Comparison of ENCODE assay signal across 11 cellular contexts in the genomic region with DNA sequence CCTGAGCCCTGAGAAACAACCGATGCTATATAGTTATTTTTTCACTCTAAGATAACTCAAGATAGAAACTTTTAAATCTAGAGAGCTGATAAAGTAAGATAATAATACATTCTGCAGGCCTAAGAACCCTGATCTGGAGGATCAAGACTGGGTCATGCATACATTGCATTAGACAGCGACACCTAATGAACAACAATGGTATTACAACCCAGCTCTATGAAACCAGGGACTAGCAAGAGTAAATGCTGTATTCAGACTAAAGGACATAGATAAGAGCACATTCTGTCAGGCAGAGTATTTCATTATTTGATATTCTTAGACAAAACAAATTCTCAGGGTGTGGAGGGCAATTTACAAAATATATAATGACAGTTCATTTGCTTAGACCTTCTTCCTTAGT.
DNase-seq lines count a peak whose midpoint lies in the region; ATAC-seq, FAIRE-seq and TF ChIP-seq lines count a peak whose summit lies in the region.
"Had no signal": no experiment of that assay in that cellular context is flagged by ENCODE, and none has a peak within 500 bp of the region (broad histone marks: within the 10 kb centered on the region; RNA-seq: fewer than 3 reads in every experiment).

No MANE protein-coding gene starts in this region.

- H3K4me2 ChIP-seq in HepG2 (ENCODE audit: low read depth, low read length): no peak overlapping the region

- H3K4me3 ChIP-seq in AG10803 (ENCODE audit: low read length) (no peak overlapping the region), HEK293 (ENCODE audit: low read depth, low read length) (no peak overlapping the region), WI38 (ENCODE audit: low read depth, low read length) (no peak overlapping the region), HepG2 (replicated peaks in 1 of 3; ENCODE audit: insufficient read depth in 1 of 3, low read depth in 2 of 3, low read length in 3 of 3) (no peak overlapping the region), testis (no peak overlapping the region)

- intact Hi-C loops in HepG2 (cut with micrococcal nuclease; ENCODE audit: unreplicated experiment) (no loop called here), testis (cut with DNase I; ENCODE audit: low total_unique reads) (no loop called here)

- H3K4me1 ChIP-seq in HEK293 (ENCODE audit: control insufficient read depth, insufficient read depth, low read length) (no peaks in the 10 kb centered on the region), HepG2 (ENCODE audit: insufficient read depth, low read length) (peaks cover 7% of the 10 kb centered on the region), testis (no peaks in the 10 kb centered on the region)

- in situ Hi-C loops in HepG2 (cut with HindIII; ENCODE audit: extremely low pct_ligation_motif_present, low pct_unique_long_range_greater_than_20kb): no loop called here

- no peaks in the 10 kb centered on the region for H3K79me2 ChIP-seq in HepG2 (ENCODE audit: insufficient read depth, low read length)

- CTCF ChIA-PET in HEK293 (lab: Yijun Ruan, JAX): interaction anchor here (1.6 to 2.0 kb wide), 2 partner anchors 9 to 54 kb away, joined by 3 to 7 read pairs; no protein-coding TSS in a partner anchor
- CTCF ChIA-PET in HepG2 (lab: Yijun Ruan, JAX; ENCODE audit: low intra/inter-chr PET ratio, low total read pairs): no interaction called here

- H3K36me3 ChIP-seq in HEK293 (ENCODE audit: control insufficient read depth in 2 of 2, insufficient read depth in 1 of 2, low read length in 2 of 2) (no peaks in the 10 kb centered on the region), HepG2 (replicated peaks in 1 of 2; ENCODE audit: control insufficient read depth in 1 of 2, insufficient read depth in 2 of 2, low read length in 2 of 2) (no peaks in the 10 kb centered on the region), testis (ENCODE audit: low read depth, missing control alignments) (no peaks in the 10 kb centered on the region)

- no peak for DNase-seq in AG10803 (ENCODE audit: low read depth)
- no peak for DNase-seq in HepG2 (ENCODE audit: low spot score)
- no peak for DNase-seq in NCI-H2196 (lab: John Stamatoyannopoulos, UW; ENCODE audit: unreplicated experiment)
- DNase-seq in NCI-H1105 (lab: John Stamatoyannopoulos, UW): no peak
- DNase-seq in testis: no peak
- DNase-seq: activated CD8-positive, alpha-beta memory T cell treated with anti-CD3 and anti-CD28 coated beads for 24 hours; DMS153; NCI-H2227 treated with DMSO at 0.1 percent for 48 hours had no signal

- no peaks in the 10 kb centered on the region for H4K20me1 ChIP-seq in HepG2 (ENCODE audit: insufficient read depth, low read length)

- 100% methylated on average over 2 of the region's 2 CpGs for WGBS in HepG2 (ENCODE audit: low lambda C conversion rate)
- WGBS in testis, 2 donors: 64 to 92% methylated on average over 2 of the region's 2 CpGs

- H3K9me3 ChIP-seq in HEK293 (ENCODE audit: control insufficient read depth, insufficient read depth, low read depth, low read length) (no peaks in the 10 kb centered on the region), HepG2 (ENCODE audit: low read length) (peaks cover 14% of the 10 kb centered on the region), testis (no peaks in the 10 kb centered on the region)

- no peak overlapping the region for H3K27ac ChIP-seq in HEK293 (ENCODE audit: extremely low read depth, low read depth, low read length)
- H3K27ac ChIP-seq in HepG2 (ENCODE audit: extremely low read length, insufficient read depth, low read length): no peak overlapping the region
- no peak overlapping the region for H3K27ac ChIP-seq in testis

- no peak overlapping the region for H2AFZ ChIP-seq in HepG2 (ENCODE audit: low read length)

- TF ChIP-seq POLR2A in HepG2 (IDR thresholded peaks at IDR 0.05; ENCODE audit: insufficient read depth in 1 of 2, low read depth in 2 of 2, low read length in 2 of 2): no peak
- no peak for TF ChIP-seq POLR2A in testis (IDR thresholded peaks at IDR 0.05)

- POLR2A ChIA-PET in HEK293 (lab: Yijun Ruan, JAX): no interaction called here
- POLR2A ChIA-PET in HepG2 (lab: Yijun Ruan, JAX): no interaction called here

- no TSS peak for BruUV-seq in HepG2 (replicated peaks; lab: Mats Ljungman, UMichigan)

- peak; percentile 38 for TF ChIP-seq CTCF in AG10803 (conservative IDR thresholded peaks at IDR 0.05; ENCODE audit: low read length)
- no peak for TF ChIP-seq CTCF in HEK293 (tag by site-specific recombination; IDR thresholded peaks at IDR 0.05)
- peak; percentile 53; the same call in 1 of the 2 replicates for TF ChIP-seq CTCF in WI38 (IDR thresholded peaks at IDR 0.05; ENCODE audit: low read depth, low read length)
- TF ChIP-seq CTCF in HepG2 (CRISPR knock-in tag; IDR thresholded peaks at IDR 0.05): peak; percentile 28
- peak in 1 of 3 experiments; percentile 29 for TF ChIP-seq CTCF in testis (IDR thresholded peaks at IDR 0.05)

- no peak for ATAC-seq in HepG2
- no peak for ATAC-seq in HG03342 (IDR thresholded peaks at IDR 0.05; ENCODE audit: unreplicated experiment)

- H3K9ac ChIP-seq in HepG2 (ENCODE audit: insufficient read depth, low read depth, low read length): no peak overlapping the region

- no peak for TF ChIP-seq RAD21 in HepG2 (CRISPR knock-in tag; IDR thresholded peaks at IDR 0.05)

- TF ChIP-seq EP300 in HepG2 (IDR thresholded peaks at IDR 0.05; ENCODE audit: low read depth in 2 of 2, low read length in 2 of 2) (no peak), HepG2 (CRISPR knock-in tag; IDR thresholded peaks at IDR 0.05; ENCODE audit: borderline replicate concordance) (no peak)

- H3K27me3 ChIP-seq in HepG2 (ENCODE audit: control insufficient read depth in 1 of 2, insufficient read depth in 2 of 2, low read length in 2 of 2): no peaks in the 10 kb centered on the region
- H3K27me3 ChIP-seq in testis: no peaks in the 10 kb centered on the region

- FAIRE-seq in HepG2 (lab: Jason Lieb, UNC): no peak

TF ChIP-seq in HEK293, 187 proteins besides CTCF, POLR2A, EP300 and RAD21:
- no peak for TF ChIP-seq ZNF791 (tag by site-specific recombination; IDR thresholded peaks at IDR 0.05)
- TF ChIP-seq SETDB1 (IDR thresholded peaks at IDR 0.05; ENCODE audit: insufficient read length, low read length): peak; percentile 77

TF ChIP-seq in HepG2, 621 proteins besides CTCF, POLR2A, EP300 and RAD21 (continues in another document):
- TF ChIP-seq ZBTB21 (CRISPR knock-in tag; IDR thresholded peaks at IDR 0.05) (no peak), RFX5 (IDR thresholded peaks at IDR 0.05; ENCODE audit: low read depth, low read length) (no peak), STAT5B (CRISPR knock-in tag; IDR thresholded peaks at IDR 0.05) (no peak), FLYWCH1 (CRISPR knock-in tag; IDR thresholded peaks at IDR 0.05) (no peak), POGZ (CRISPR knock-in tag; IDR thresholded peaks at IDR 0.05) (no peak), ATF1 (CRISPR knock-in tag; IDR thresholded peaks at IDR 0.05) (no peak), ZNF543 (CRISPR knock-in tag; IDR thresholded peaks at IDR 0.05) (no peak), ZMYM2 (CRISPR knock-in tag; IDR thresholded peaks at IDR 0.05) (peak; percentile 65; the same call in 1 of the 2 replicates)
- TF ChIP-seq, protein P1, sequence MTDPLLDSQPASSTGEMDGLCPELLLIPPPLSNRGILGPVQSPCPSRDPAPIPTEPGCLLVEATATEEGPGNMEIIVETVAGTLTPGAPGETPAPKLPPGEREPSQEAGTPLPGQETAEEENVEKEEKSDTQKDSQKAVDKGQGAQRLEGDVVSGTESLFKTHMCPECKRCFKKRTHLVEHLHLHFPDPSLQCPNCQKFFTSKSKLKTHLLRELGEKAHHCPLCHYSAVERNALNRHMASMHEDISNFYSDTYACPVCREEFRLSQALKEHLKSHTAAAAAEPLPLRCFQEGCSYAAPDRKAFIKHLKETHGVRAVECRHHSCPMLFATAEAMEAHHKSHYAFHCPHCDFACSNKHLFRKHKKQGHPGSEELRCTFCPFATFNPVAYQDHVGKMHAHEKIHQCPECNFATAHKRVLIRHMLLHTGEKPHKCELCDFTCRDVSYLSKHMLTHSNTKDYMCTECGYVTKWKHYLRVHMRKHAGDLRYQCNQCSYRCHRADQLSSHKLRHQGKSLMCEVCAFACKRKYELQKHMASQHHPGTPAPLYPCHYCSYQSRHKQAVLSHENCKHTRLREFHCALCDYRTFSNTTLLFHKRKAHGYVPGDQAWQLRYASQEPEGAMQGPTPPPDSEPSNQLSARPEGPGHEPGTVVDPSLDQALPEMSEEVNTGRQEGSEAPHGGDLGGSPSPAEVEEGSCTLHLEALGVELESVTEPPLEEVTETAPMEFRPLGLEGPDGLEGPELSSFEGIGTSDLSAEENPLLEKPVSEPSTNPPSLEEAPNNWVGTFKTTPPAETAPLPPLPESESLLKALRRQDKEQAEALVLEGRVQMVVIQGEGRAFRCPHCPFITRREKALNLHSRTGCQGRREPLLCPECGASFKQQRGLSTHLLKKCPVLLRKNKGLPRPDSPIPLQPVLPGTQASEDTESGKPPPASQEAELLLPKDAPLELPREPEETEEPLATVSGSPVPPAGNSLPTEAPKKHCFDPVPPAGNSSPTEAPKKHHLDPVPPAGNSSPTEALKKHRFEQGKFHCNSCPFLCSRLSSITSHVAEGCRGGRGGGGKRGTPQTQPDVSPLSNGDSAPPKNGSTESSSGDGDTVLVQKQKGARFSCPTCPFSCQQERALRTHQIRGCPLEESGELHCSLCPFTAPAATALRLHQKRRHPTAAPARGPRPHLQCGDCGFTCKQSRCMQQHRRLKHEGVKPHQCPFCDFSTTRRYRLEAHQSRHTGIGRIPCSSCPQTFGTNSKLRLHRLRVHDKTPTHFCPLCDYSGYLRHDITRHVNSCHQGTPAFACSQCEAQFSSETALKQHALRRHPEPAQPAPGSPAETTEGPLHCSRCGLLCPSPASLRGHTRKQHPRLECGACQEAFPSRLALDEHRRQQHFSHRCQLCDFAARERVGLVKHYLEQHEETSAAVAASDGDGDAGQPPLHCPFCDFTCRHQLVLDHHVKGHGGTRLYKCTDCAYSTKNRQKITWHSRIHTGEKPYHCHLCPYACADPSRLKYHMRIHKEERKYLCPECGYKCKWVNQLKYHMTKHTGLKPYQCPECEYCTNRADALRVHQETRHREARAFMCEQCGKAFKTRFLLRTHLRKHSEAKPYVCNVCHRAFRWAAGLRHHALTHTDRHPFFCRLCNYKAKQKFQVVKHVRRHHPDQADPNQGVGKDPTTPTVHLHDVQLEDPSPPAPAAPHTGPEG (CRISPR knock-in tag; IDR thresholded peaks at IDR 0.05): no peak
- TF ChIP-seq, protein P2, sequence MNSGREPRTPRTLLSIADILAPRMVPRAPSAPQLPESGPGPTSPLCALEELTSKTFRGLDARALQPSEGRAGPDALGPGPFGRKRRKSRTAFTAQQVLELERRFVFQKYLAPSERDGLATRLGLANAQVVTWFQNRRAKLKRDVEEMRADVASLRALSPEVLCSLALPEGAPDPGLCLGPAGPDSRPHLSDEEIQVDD (CRISPR knock-in tag; IDR thresholded peaks at IDR 0.05; ENCODE audit: borderline replicate concordance): no peak
